5 cellular contexts compared by ENCODE assay signal in genomic region chr7:144982133-144982532, GRCh38.
"Had no signal": no experiment of that assay in that cellular context is flagged by ENCODE, and none has a peak within 500 bp of the region (broad histone marks: within the 10 kb centered on the region; RNA-seq: fewer than 3 reads in every experiment).

No MANE protein-coding gene starts in this region.

- H3K27me3 Mint-ChIP-seq: IgD-negative memory B cell had no signal

- H3K4me1 Mint-ChIP-seq: IgD-negative memory B cell had no signal

- H3K27ac ChIP-seq: HL-60 had no signal

- H3K4me3 Mint-ChIP-seq: IgD-negative memory B cell had no signal

- H3K36me3 Mint-ChIP-seq: IgD-negative memory B cell had no signal

- H3K4me3 ChIP-seq: K562 had no signal

- DNase-seq: IMR-90, KBM-7 had no signal

- H3K27ac Mint-ChIP-seq: IgD-negative memory B cell had no signal
